In genomic region chr14:94028450-94028826, GRCh38 we compare ENCODE assay signal across 1 cellular context.
TF ChIP-seq lines count a peak whose summit lies in the region.

No MANE protein-coding gene starts in this region.

TF ChIP-seq in K562, 482 proteins besides CTCF, POLR2A, EP300 and RAD21:
- TF ChIP-seq JUND (IDR thresholded peaks at IDR 0.05; ENCODE audit: borderline replicate concordance, low read depth, low read length) (0 out of 2 replicates have a peak, but pooled peaks have one; percentile 16), JUND (tag; IDR thresholded peaks at IDR 0.05; ENCODE audit: borderline replicate concordance, low read depth, low read length) (no peak), ZNF696 (CRISPR knock-in tag; conservative IDR thresholded peaks at IDR 0.05) (no peak), FOSL1 (tag; conservative IDR thresholded peaks at IDR 0.05) (peak; percentile 46), HDGF (IDR thresholded peaks at IDR 0.05) (no peak)
